In the genomic region with DNA sequence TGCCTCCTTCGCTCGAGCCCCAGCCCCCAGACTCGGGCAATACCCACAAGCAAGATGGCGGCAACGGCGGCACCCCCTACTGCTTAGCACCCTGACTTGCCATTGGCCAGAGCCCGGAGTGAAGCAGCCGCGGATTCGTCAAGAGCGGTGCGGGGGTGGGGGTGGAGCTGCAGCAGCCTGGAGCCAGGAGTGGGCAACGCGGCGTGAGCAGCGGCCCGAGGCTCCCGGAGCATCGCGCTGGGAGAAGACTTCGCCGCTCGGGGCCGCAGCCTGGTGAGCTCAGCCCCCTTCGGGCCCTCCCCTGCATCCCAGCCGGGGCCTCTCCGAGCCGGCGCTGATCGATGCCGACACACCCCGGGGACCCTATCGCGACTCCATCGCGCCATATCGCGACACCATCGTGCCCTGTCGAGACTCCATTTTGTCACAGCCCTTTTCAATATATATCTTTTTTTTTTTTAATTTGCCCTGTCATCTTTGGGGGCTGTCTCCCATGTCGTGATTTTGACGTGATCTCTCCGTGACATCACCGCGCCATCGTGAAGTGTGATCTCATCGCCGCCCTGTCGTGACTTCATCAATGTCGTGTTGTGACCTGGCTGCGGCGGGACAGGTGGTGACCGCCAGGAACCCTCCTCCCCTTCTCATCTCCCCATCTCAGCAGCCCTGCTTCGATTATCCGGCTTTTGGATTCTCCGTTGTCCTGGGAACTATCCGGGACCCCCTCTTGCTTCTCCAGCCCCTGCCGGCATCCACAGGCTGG, we compare ENCODE assay signal across 8 cellular contexts. TPM values are rescaled to one million over a fixed set of nuclear protein-coding genes. Genes with fewer than 3 reads are reported as not detected.
DNase-seq lines count a peak whose midpoint lies in the region; ATAC-seq and TF ChIP-seq lines count a peak whose summit lies in the region.

A gene with protein sequence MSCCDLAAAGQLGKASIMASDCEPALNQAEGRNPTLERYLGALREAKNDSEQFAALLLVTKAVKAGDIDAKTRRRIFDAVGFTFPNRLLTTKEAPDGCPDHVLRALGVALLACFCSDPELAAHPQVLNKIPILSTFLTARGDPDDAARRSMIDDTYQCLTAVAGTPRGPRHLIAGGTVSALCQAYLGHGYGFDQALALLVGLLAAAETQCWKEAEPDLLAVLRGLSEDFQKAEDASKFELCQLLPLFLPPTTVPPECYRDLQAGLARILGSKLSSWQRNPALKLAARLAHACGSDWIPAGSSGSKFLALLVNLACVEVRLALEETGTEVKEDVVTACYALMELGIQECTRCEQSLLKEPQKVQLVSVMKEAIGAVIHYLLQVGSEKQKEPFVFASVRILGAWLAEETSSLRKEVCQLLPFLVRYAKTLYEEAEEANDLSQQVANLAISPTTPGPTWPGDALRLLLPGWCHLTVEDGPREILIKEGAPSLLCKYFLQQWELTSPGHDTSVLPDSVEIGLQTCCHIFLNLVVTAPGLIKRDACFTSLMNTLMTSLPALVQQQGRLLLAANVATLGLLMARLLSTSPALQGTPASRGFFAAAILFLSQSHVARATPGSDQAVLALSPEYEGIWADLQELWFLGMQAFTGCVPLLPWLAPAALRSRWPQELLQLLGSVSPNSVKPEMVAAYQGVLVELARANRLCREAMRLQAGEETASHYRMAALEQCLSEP (plus strand): TSS at position 189 of the 763 bp plus-strand sequence. CDS start 392 bp downstream, at position 581.

- H3K4me3 Mint-ChIP-seq in IgD-negative memory B cell, result peak within 1 kb of the TSS; percentile 94 to 98 (median 98)

- DNase-seq in DMS 273 (lab: John Stamatoyannopoulos, UW; ENCODE audit: unreplicated experiment), result peak; percentile 98
- DNase-seq in OCI-M2 (lab: John Stamatoyannopoulos, UW; ENCODE audit: unreplicated experiment), result peak; percentile 38
- DNase-seq in activated T-cell treated with anti-CD3 and anti-CD28 coated beads for 4 hours, result peak; percentile 93
- peak; percentile 99 for DNase-seq in epithelial cell of esophagus (ENCODE audit: low read depth)
- DNase-seq in mucosa of descending colon, result peak; percentile 96 to 98 (median 97)
- peak; percentile 95 for DNase-seq in stimulated activated CD8-positive, alpha-beta memory T cell treated with anti-CD3 and anti-CD28 coated beads, Interleukin-4, amount 100 ng/mL, for 24 hours (ENCODE audit: low read depth)

- peak; percentile 83 for ATAC-seq in GM21528 (IDR thresholded peaks at IDR 0.05; ENCODE audit: low FRiP score, unreplicated experiment)
- peak; percentile 94 for ATAC-seq in mucosa of descending colon

- no peaks in the 10 kb centered on the region for H3K9me3 ChIP-seq in mucosa of descending colon

- intact Hi-C loops in mucosa of descending colon (cut with DNase I, micrococcal nuclease), result no loop called here

- no peaks in the 10 kb centered on the region for H3K36me3 Mint-ChIP-seq in IgD-negative memory B cell

- no peaks in the 10 kb centered on the region for H3K27me3 Mint-ChIP-seq in IgD-negative memory B cell

- peak within 1 kb of the TSS; percentile 88 to 97 (median 96) for H3K27ac Mint-ChIP-seq in IgD-negative memory B cell

- H3K9me3 Mint-ChIP-seq in IgD-negative memory B cell, result no peaks in the 10 kb centered on the region

- TF ChIP-seq CTCF in epithelial cell of esophagus (IDR thresholded peaks at IDR 0.05; ENCODE audit: insufficient read depth, low read depth, low read length, missing control alignments) (no peak), mucosa of descending colon (IDR thresholded peaks at IDR 0.05) (no peak)

- peaks cover 23 to 36% (median 24%) of the 10 kb centered on the region in 3 donors for H3K4me1 Mint-ChIP-seq in IgD-negative memory B cell

- H3K4me3 ChIP-seq in epithelial cell of esophagus (ENCODE audit: low read length) (peak within 1 kb of the TSS; percentile 92), mucosa of descending colon (peak within 1 kb of the TSS; percentile 93)

- peaks cover 25% of the 10 kb centered on the region for H3K4me1 ChIP-seq in mucosa of descending colon (ENCODE audit: low read depth)

- H3K36me3 ChIP-seq in mucosa of descending colon (ENCODE audit: low read depth), result no peaks in the 10 kb centered on the region

RNA-seq across cellular contexts. Expression of the gene that starts here (rescaled TPM):
- 13.3 TPM for polyA plus RNA-seq in IgD-negative memory B cell
- 10 to 100 TPM in 2 of 3 donors, 1 to 10 TPM in 1; 6.7 to 30.4 (median 11.2) TPM for total RNA-seq in mucosa of descending colon

Comparison
In these comparisons a context has a peak if more than half of its experiments do, and no peak if none do; other contexts are left out.
1. Peak in every context shown above with its lines: DNase-seq, ATAC-seq and H3K4me3 ChIP-seq.
2. DNase-seq: peak in every context shown above with its lines; median percentile 99 in epithelial cell of esophagus; 98 in DMS 273; 97 in mucosa of descending colon; 95 in stimulated activated CD8-positive, alpha-beta memory T cell treated with anti-CD3 and anti-CD28 coated beads, Interleukin-4, amount 100 ng/mL, for 24 hours; 93 in activated T-cell treated with anti-CD3 and anti-CD28 coated beads for 4 hours; 38 in OCI-M2.